In the genomic region with DNA sequence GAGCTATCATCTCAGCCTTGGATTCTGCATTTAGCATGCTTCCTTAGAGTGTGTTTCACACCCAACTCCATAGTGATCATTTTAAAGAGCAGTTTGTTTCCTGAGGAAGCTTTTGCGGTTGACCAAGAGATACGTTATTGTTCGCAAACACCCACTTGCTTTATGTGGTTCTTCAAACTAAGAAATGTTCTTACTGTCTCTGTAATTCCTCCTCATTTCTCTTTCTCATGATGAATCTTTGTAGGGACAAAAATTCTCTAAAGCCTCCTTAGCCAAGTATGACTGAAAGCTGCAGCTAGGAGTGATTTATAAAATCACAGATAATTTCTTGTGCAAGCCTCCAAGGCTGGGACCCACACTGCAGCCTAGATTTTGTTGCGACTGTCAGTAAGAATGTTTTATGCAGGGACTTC, we compare ENCODE assay signal across 13 cellular contexts. TPM values are rescaled to one million over a fixed set of nuclear protein-coding genes. Genes with fewer than 3 reads are reported as not detected.
DNase-seq lines count a peak whose midpoint lies in the region; ATAC-seq lines count a peak whose summit lies in the region.
"Had no signal": no experiment of that assay in that cellular context is flagged by ENCODE, and none has a peak within 500 bp of the region (broad histone marks: within the 10 kb centered on the region; RNA-seq: fewer than 3 reads in every experiment).

No MANE protein-coding gene starts in this region.

- peaks cover 70% of the 10 kb centered on the region for H3K4me1 ChIP-seq in CD8-positive, alpha-beta memory T cell (ENCODE audit: insufficient read depth, low read length)
- no peaks in the 10 kb centered on the region for H3K4me1 ChIP-seq in right cardiac atrium (ENCODE audit: control insufficient read depth, insufficient read depth, low read length)
- H3K4me1 ChIP-seq: parathyroid adenoma had no signal

- peaks cover 57 to 80% (median 70%) of the 10 kb centered on the region in 3 donors for H3K4me1 Mint-ChIP-seq in CD8-positive, alpha-beta memory T cell
- H3K4me1 Mint-ChIP-seq in central memory CD8-positive, alpha-beta T cell: peaks cover 38% of the 10 kb centered on the region

- H3K9me3 Mint-ChIP-seq in CD8-positive, alpha-beta memory T cell: no peaks in the 10 kb centered on the region
- no peaks in the 10 kb centered on the region for H3K9me3 Mint-ChIP-seq in central memory CD8-positive, alpha-beta T cell

- H3K36me3 Mint-ChIP-seq in CD8-positive, alpha-beta memory T cell: peaks cover 2 to 33% (median 6%) of the 10 kb centered on the region in 3 donors
- H3K36me3 Mint-ChIP-seq in central memory CD8-positive, alpha-beta T cell (ENCODE audit: insufficient read depth): peaks cover 10% of the 10 kb centered on the region

- no peaks in the 10 kb centered on the region for H3K27me3 Mint-ChIP-seq in CD8-positive, alpha-beta memory T cell
- H3K27me3 Mint-ChIP-seq in central memory CD8-positive, alpha-beta T cell: no peaks in the 10 kb centered on the region

- DNase-seq in CD8-positive, alpha-beta memory T cell: peak in 3 of 5 donors; percentile 54 to 79 (median 64)
- DNase-seq in MV-4-11 (lab: John Stamatoyannopoulos, UW) (peak; percentile 82), nucleus accumbens (lab: John Stamatoyannopoulos, UW) (no peak), NCI-H2171 (lab: John Stamatoyannopoulos, UW) (no peak), superior temporal gyrus (ENCODE audit: extremely low spot score) (no peak), right cardiac atrium (no peak)
- no peak for DNase-seq in central memory CD8-positive, alpha-beta T cell (ENCODE audit: low spot score in 2 of 2)
- DNase-seq: activated CD4-positive, alpha-beta T cell treated with anti-CD3 and anti-CD28 coated beads, Interleukin-2, amount 50 U/mL, for 4 hours; NCI-H2081 treated with DMSO at 0.1 percent for 48 hours had no signal

- 61% methylated on average over 4 of the region's 4 CpGs for WGBS in right cardiac atrium

- H3K27me3 ChIP-seq in CD8-positive, alpha-beta memory T cell (ENCODE audit: insufficient read depth, low read length, poor library complexity, severe bottlenecking): no peaks in the 10 kb centered on the region
- no peaks in the 10 kb centered on the region for H3K27me3 ChIP-seq in right cardiac atrium (ENCODE audit: control insufficient read depth, insufficient read depth)

- H3K4me3 ChIP-seq in CD8-positive, alpha-beta memory T cell (ENCODE audit: low read length): peak overlapping the region; percentile 47
- H3K4me3 ChIP-seq in right cardiac atrium (ENCODE audit: low read length): no peak overlapping the region

- intact Hi-C loops in right cardiac atrium (cut with DNase I): no loop called here

- no peaks in the 10 kb centered on the region for H3K36me3 ChIP-seq in CD8-positive, alpha-beta memory T cell (ENCODE audit: insufficient read depth, low read length)

- ATAC-seq in GM19351 (IDR thresholded peaks at IDR 0.05; ENCODE audit: unreplicated experiment) (peak; percentile 73), right cardiac atrium (no peak)
- ATAC-seq in central memory CD8-positive, alpha-beta T cell (replicated peaks; ENCODE audit: extremely low read depth, poor library complexity, severe bottlenecking): peak; percentile 90

- H3K9me3 ChIP-seq in CD8-positive, alpha-beta memory T cell (ENCODE audit: low read length): no peaks in the 10 kb centered on the region
- H3K9me3 ChIP-seq in right cardiac atrium (ENCODE audit: control insufficient read depth, low read length): no peaks in the 10 kb centered on the region

- peak overlapping the region; percentile 5 to 83 (median 72) for H3K4me3 Mint-ChIP-seq in CD8-positive, alpha-beta memory T cell
- H3K4me3 Mint-ChIP-seq in central memory CD8-positive, alpha-beta T cell: peak overlapping the region; percentile 66

- no peak overlapping the region for H3K27ac ChIP-seq in CD8-positive, alpha-beta memory T cell (ENCODE audit: low read depth, low read length)
- H3K27ac ChIP-seq in right cardiac atrium (ENCODE audit: low read length): no peak overlapping the region
- H3K27ac ChIP-seq: parathyroid adenoma had no signal

- H3K27ac Mint-ChIP-seq in CD8-positive, alpha-beta memory T cell: peak overlapping the region; percentile 2 to 88 (median 82)
- peak overlapping the region; percentile 70 for H3K27ac Mint-ChIP-seq in central memory CD8-positive, alpha-beta T cell (ENCODE audit: low read depth)

- POLR2A ChIA-PET in CD8-positive, alpha-beta memory T cell (lab: Charles Lee): no interaction called here

- CTCF ChIA-PET in CD8-positive, alpha-beta memory T cell (lab: Charles Lee): interaction anchor here (0.9 to 1.9 kb wide), 4 partner anchors 17 to 100 kb away, joined by 3 to 5 read pairs (median 3); no protein-coding TSS in a partner anchor

RNA-seq across cellular contexts. Expression of gene TNIP3, which starts 10.0 kb away (rescaled TPM):
- 10 to 100 TPM; 13.7 to 15.7 TPM for total RNA-seq in CD8-positive, alpha-beta memory T cell
- 7.0 TPM for polyA plus RNA-seq in CD8-positive, alpha-beta memory T cell
- total RNA-seq in right cardiac atrium: not detected
- not detected for polyA plus RNA-seq in right cardiac atrium
- total RNA-seq: bronchial epithelial cell had no signal
- polyA plus RNA-seq: urinary bladder had no signal

Comparison
In these comparisons a context has a peak if more than half of its experiments do, and no peak if none do; other contexts are left out.
1. DNase-seq: peak in CD8-positive, alpha-beta memory T cell (3 of 5) and MV-4-11 (single experiment); none in central memory CD8-positive, alpha-beta T cell (0 of 2), nucleus accumbens (0 of 56), NCI-H2171 (single experiment), superior temporal gyrus (single experiment) and right cardiac atrium (0 of 3).
2. ATAC-seq: peak in GM19351 (single experiment) and central memory CD8-positive, alpha-beta T cell (single experiment); none in right cardiac atrium (0 of 2).
3. RNA of gene TNIP3, which starts 10.0 kb away (total RNA-seq): 13.7 to 15.7 TPM in CD8-positive, alpha-beta memory T cell; not detected in right cardiac atrium; every median in the first group is over 10 times any median in the second.